In genomic region chr5:7728076-7728475, GRCh38 we compare ENCODE assay signal across 16 cellular contexts.
"Had no signal": no experiment of that assay in that cellular context is flagged by ENCODE, and none has a peak within 500 bp of the region (broad histone marks: within the 10 kb centered on the region; RNA-seq: fewer than 3 reads in every experiment).

No MANE protein-coding gene starts in this region.

- H3K27ac ChIP-seq: body of pancreas, colonic mucosa, left ventricle myocardium inferior, ovary, upper lobe of left lung had no signal

- ATAC-seq: activated naive CD4-positive, alpha-beta T cell treated with anti-CD3 and anti-CD28 coated beads, Interleukin-2, amount 50 U/mL, for 72 hours; activated T-cell treated with anti-CD3 and anti-CD28 coated beads, Interleukin-2, amount 50 U/mL, for 72 hours; body of pancreas; esophagus mucosa; sciatic nerve; stimulated activated naive CD8-positive, alpha-beta T cell treated with anti-CD3 and anti-CD28 coated beads, Interleukin-15, amount 100 ng/mL, for 72 hours had no signal

- H3K36me3 ChIP-seq: colonic mucosa, left ventricle myocardium inferior, ovary, upper lobe of left lung had no signal

- DNase-seq: activated B cell treated with CpG ODN at 0.5 μM for 24 hours; activated CD4-positive, alpha-beta T cell treated with anti-CD3 and anti-CD28 coated beads for 48 hours; activated CD8-positive, alpha-beta memory T cell treated with anti-CD3 and anti-CD28 coated beads, Interleukin-2, amount 50 U/mL, for 48 hours; activated gamma-delta T cell; activated T-cell treated with anti-CD3 and anti-CD28 coated beads, Interleukin-2, amount 50 U/mL, for 72 hours; body of pancreas; central memory CD4-positive, alpha-beta T cell; colonic mucosa; left ventricle myocardium inferior; naive B cell; ovary; stimulated activated naive CD8-positive, alpha-beta T cell treated with anti-CD3 and anti-CD28 coated beads, Interleukin-15, amount 100 ng/mL, for 72 hours; upper lobe of left lung had no signal

- H3K4me3 ChIP-seq: body of pancreas, colonic mucosa, left ventricle myocardium inferior, ovary, upper lobe of left lung had no signal

- H3K27me3 ChIP-seq: body of pancreas, colonic mucosa, ovary, upper lobe of left lung had no signal

- H3K9me3 ChIP-seq: body of pancreas, colonic mucosa, left ventricle myocardium inferior, ovary, upper lobe of left lung had no signal
